In the genomic region with DNA sequence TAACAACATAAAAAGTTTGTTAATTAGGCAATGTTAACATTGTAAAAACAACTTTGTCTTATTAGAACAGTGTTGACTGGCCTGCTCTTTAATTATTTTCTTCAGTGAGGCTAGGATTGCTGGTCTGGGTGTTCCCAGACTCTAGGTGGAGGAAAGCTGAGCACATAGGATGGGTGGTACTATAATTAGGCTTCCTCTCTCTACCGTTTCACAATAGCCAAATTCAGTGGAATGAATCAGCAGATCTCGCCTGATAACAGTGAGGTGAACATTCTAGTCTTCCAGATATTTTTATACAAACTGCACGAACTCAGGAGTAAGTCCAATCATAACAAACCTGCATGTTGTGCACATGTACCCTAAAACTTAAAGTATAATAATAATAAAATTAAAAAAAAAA, we compare ENCODE assay signal across 13 cellular contexts. TPM values are rescaled to one million over a fixed set of nuclear protein-coding genes. Genes with fewer than 3 reads are reported as not detected.
DNase-seq lines count a peak whose midpoint lies in the region; ATAC-seq and TF ChIP-seq lines count a peak whose summit lies in the region.
"Had no signal": no experiment of that assay in that cellular context is flagged by ENCODE, and none has a peak within 500 bp of the region (broad histone marks: within the 10 kb centered on the region; RNA-seq: fewer than 3 reads in every experiment).

No MANE protein-coding gene starts in this region.

- H3K36me3 ChIP-seq in gastroesophageal sphincter, result no peaks in the 10 kb centered on the region
- peaks cover 0 to 13% (median 0%) of the 10 kb centered on the region in 6 donors for H3K36me3 ChIP-seq in spleen
- no peaks in the 10 kb centered on the region for H3K36me3 ChIP-seq in BE2C

- H3K4me3 ChIP-seq in AG10803 (ENCODE audit: low read length), result no peak overlapping the region
- no peak overlapping the region for H3K4me3 ChIP-seq in HL-60 (replicated peaks; ENCODE audit: insufficient read depth, low read length)
- no peak overlapping the region for H3K4me3 ChIP-seq in gastroesophageal sphincter
- H3K4me3 ChIP-seq in spleen, result no peak overlapping the region
- H3K4me3 ChIP-seq in BE2C (ENCODE audit: low read depth, low read length), result no peak overlapping the region
- H3K4me3 ChIP-seq: coronary artery had no signal

- H3K9me3 ChIP-seq in gastroesophageal sphincter, result no peaks in the 10 kb centered on the region
- no peaks in the 10 kb centered on the region for H3K9me3 ChIP-seq in spleen
- no peaks in the 10 kb centered on the region for H3K9me3 ChIP-seq in BE2C

- TF ChIP-seq POLR2A in gastroesophageal sphincter (IDR thresholded peaks at IDR 0.05) (no peak), spleen (IDR thresholded peaks at IDR 0.05) (no peak)

- TF ChIP-seq EP300 in gastroesophageal sphincter (IDR thresholded peaks at IDR 0.05), result no peak

- ATAC-seq in gastroesophageal sphincter (peak; percentile 60), HG03135 (IDR thresholded peaks at IDR 0.05; ENCODE audit: unreplicated experiment) (no peak)
- ATAC-seq: activated CD4-positive, CD25-positive, alpha-beta regulatory T cell treated with anti-CD3 and anti-CD28 coated beads, Interleukin-2, amount 50 U/mL, for 24 hours; activated T-helper 17 cell treated with anti-CD3 and anti-CD28 coated beads, Interleukin-2, amount 50 U/mL, for 72 hours had no signal

- DNase-seq in AG10803 (ENCODE audit: low read depth) (peak; percentile 31), HL-60 (ENCODE audit: low read depth in 1 of 2, low spot score in 1 of 2) (peak; percentile 31 to 53), SKM-1 (lab: John Stamatoyannopoulos, UW; ENCODE audit: unreplicated experiment) (peak; percentile 1), D341Med (ENCODE audit: low spot score) (no peak), spleen (no peak), BE2C (no peak)
- DNase-seq: NCI-H2029; stimulated activated naive CD4-positive, alpha-beta T cell treated with Interleukin-2 at 50 U/mL for 16 hours had no signal

- TF ChIP-seq CTCF in AG10803 (conservative IDR thresholded peaks at IDR 0.05; ENCODE audit: low read length), result no peak
- TF ChIP-seq CTCF in HL-60 (IDR thresholded peaks at IDR 0.05; ENCODE audit: insufficient read depth, low read length), result no peak
- TF ChIP-seq CTCF in gastroesophageal sphincter (IDR thresholded peaks at IDR 0.05), result no peak
- no peak for TF ChIP-seq CTCF in spleen (IDR thresholded peaks at IDR 0.05 in 8 of 11, conservative IDR thresholded peaks at IDR 0.05 in 3 of 11)
- no peak for TF ChIP-seq CTCF in BE2C (IDR thresholded peaks at IDR 0.05; ENCODE audit: low read depth, low read length)

- 24 to 39% methylated on average over 3 of the region's 3 CpGs for WGBS in gastroesophageal sphincter (ENCODE audit: low coverage in 1 of 2), 2 donors
- WGBS in spleen, 5 donors, result 8 to 31% (median 18%) methylated on average over 3 of the region's 3 CpGs

- intact Hi-C loops in spleen (cut with DNase I; ENCODE audit: low total_unique reads), result no loop called here

- H3K4me1 ChIP-seq in gastroesophageal sphincter (no peaks in the 10 kb centered on the region), spleen (peaks cover 0 to 14% (median 1%) of the 10 kb centered on the region in 6 donors), BE2C (peaks cover 5% of the 10 kb centered on the region; the same call in 1 of the 2 replicates)

- no peaks in the 10 kb centered on the region for H3K27me3 ChIP-seq in HL-60 (ENCODE audit: insufficient read depth, poor library complexity, severe bottlenecking)
- H3K27me3 ChIP-seq in gastroesophageal sphincter, result peaks cover 7% of the 10 kb centered on the region
- H3K27me3 ChIP-seq in spleen (replicated peaks in 1 of 7), result no peaks in the 10 kb centered on the region
- H3K27me3 ChIP-seq in BE2C, result no peaks in the 10 kb centered on the region; the same call in none of the 2 replicates

- no peak overlapping the region for H3K27ac ChIP-seq in HL-60 (replicated peaks)
- no peak overlapping the region for H3K27ac ChIP-seq in gastroesophageal sphincter
- H3K27ac ChIP-seq in spleen, result peak overlapping the region in 2 of 8 donors; percentile 10 to 13
- H3K27ac ChIP-seq: coronary artery had no signal

RNA-seq across cellular contexts. Expression of gene PTGDR, which starts 11.9 kb away (rescaled TPM):
- 1 to 10 TPM in 2 of 4 donors, under 1 TPM in 2; 0.50 to 2.0 (median 0.90) TPM for total RNA-seq in gastroesophageal sphincter
- total RNA-seq in spleen, result 10 to 100 TPM in 6 of 7 donors, 1 to 10 TPM in 1; 7.5 to 20.5 (median 10.9) TPM
- 1 to 10 TPM in 1 of 3 donors, under 1 TPM in 2; 0.67 to 1.4 (median 0.88) TPM for polyA plus RNA-seq in spleen
- polyA plus RNA-seq in BE2C (2012; ENCODE audit: insufficient read depth, insufficient read length, low read depth), result not detected
- total RNA-seq: activated T-helper 17 cell treated with anti-CD3 and anti-CD28 coated beads, Interleukin-2, amount 50 U/mL, for 72 hours had no signal

RNA-seq across cellular contexts. Expression of gene PTGER2, which starts 34.7 kb away (rescaled TPM):
- total RNA-seq in gastroesophageal sphincter (10 to 100 TPM in 2 of 4 donors, 1 to 10 TPM in 2; 4.8 to 24.2 (median 9.0) TPM), spleen (10 to 100 TPM; 13.2 to 44.7 (median 16.2) TPM)
- 1 to 10 TPM; 1.5 to 3.0 (median 2.8) TPM for polyA plus RNA-seq in spleen
- polyA plus RNA-seq in BE2C (2012; ENCODE audit: insufficient read depth, insufficient read length, low read depth), result 135 TPM

Comparison
In these comparisons a context has a peak if more than half of its experiments do, and no peak if none do; other contexts are left out.
1. DNase-seq: peak in AG10803 (single experiment), HL-60 (2 of 2) and SKM-1 (single experiment); none in D341Med (single experiment), spleen (single experiment) and BE2C (single experiment).